In genomic region chr17:35202582-35202981, GRCh38 we compare ENCODE assay signal across 5 cellular contexts. TPM values are rescaled to one million over a fixed set of nuclear protein-coding genes. Genes with fewer than 3 reads are reported as not detected.
"Had no signal": no experiment of that assay in that cellular context is flagged by ENCODE, and none has a peak within 500 bp of the region (broad histone marks: within the 10 kb centered on the region; RNA-seq: fewer than 3 reads in every experiment).

No MANE protein-coding gene starts in this region.

RNA-seq across cellular contexts. Expression of gene SLC35G3, which starts 8.4 kb away (rescaled TPM):
- total RNA-seq: HepG2, HT-29, HT1080, IMR-90 had no signal
- polyA plus RNA-seq: HepG2, IgD-negative memory B cell, IMR-90 had no signal

RNA-seq across cellular contexts. Expression of gene UNC45B, which starts 55.0 kb away (rescaled TPM):
- total RNA-seq: HepG2, HT-29, HT1080, IMR-90 had no signal
- polyA plus RNA-seq: IgD-negative memory B cell, IMR-90 had no signal
